ENCODE assay signal across 1 cellular context in the genomic region with DNA sequence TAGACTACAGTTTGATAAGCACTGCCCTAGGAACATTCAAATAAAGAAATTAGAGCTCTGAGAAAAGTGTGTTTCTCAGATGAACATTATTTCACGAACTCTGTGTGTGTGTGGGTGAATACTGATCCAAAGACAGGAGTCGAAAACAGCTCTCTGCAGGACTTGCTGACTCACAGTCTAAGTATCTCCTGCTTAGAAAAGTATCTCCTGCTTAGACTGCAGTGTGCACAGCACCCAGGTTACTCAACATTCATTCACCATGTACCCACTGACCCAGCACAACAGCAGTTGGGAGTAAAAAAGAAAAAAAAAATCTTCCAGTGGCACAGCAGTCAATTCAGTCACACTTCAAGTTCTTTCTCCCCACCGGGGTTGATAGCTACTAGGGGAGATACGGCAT.
TF ChIP-seq lines count a peak whose summit lies in the region.

No MANE protein-coding gene starts in this region.

TF ChIP-seq in HepG2, 621 proteins besides CTCF, POLR2A, EP300 and RAD21:
- TF ChIP-seq FOSL2 (CRISPR knock-in tag; IDR thresholded peaks at IDR 0.05): 0 out of 2 replicates have a peak, but pooled peaks have one; percentile 23
- TF ChIP-seq, protein P1, sequence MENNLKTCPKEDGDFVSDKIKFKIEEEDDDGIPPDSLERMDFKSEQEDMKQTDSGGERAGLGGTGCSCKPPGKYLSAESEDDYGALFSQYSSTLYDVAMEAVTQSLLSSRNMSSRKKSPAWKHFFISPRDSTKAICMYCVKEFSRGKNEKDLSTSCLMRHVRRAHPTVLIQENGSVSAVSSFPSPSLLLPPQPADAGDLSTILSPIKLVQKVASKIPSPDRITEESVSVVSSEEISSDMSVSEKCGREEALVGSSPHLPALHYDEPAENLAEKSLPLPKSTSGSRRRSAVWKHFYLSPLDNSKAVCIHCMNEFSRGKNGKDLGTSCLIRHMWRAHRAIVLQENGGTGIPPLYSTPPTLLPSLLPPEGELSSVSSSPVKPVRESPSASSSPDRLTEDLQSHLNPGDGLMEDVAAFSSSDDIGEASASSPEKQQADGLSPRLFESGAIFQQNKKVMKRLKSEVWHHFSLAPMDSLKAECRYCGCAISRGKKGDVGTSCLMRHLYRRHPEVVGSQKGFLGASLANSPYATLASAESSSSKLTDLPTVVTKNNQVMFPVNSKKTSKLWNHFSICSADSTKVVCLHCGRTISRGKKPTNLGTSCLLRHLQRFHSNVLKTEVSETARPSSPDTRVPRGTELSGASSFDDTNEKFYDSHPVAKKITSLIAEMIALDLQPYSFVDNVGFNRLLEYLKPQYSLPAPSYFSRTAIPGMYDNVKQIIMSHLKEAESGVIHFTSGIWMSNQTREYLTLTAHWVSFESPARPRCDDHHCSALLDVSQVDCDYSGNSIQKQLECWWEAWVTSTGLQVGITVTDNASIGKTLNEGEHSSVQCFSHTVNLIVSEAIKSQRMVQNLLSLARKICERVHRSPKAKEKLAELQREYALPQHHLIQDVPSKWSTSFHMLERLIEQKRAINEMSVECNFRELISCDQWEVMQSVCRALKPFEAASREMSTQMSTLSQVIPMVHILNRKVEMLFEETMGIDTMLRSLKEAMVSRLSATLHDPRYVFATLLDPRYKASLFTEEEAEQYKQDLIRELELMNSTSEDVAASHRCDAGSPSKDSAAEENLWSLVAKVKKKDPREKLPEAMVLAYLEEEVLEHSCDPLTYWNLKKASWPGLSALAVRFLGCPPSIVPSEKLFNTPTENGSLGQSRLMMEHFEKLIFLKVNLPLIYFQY (CRISPR knock-in tag; IDR thresholded peaks at IDR 0.05; ENCODE audit: borderline replicate concordance): no peak
